24 cellular contexts compared by ENCODE assay signal in the genomic region with DNA sequence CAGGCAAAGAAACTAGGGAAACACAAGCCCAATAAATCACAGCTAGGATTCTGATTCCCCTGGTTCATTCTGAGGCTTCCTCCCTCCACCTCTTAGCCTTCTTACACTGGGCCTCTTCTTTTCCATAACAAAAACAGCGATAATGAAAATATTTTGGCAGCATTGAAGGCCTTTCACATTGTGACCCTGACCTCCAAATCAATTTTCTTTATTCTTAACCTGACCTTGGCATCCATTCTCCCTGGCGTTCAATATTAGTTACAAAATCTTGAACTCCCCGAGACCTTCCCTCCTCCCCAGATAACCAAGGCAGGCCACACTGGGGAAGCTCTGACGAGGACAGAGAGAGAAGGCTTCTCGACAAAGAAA.
DNase-seq lines count a peak whose midpoint lies in the region; ATAC-seq and TF ChIP-seq lines count a peak whose summit lies in the region.
"Had no signal": no experiment of that assay in that cellular context is flagged by ENCODE, and none has a peak within 500 bp of the region (broad histone marks: within the 10 kb centered on the region; RNA-seq: fewer than 3 reads in every experiment).

No MANE protein-coding gene starts in this region.

- H3K4me3 ChIP-seq in HUES6 (ENCODE audit: low read depth, low read length) (peak overlapping the region; percentile 33), dorsolateral prefrontal cortex (peak overlapping the region; percentile 13 to 70 (median 52)), stomach (peak overlapping the region in 3 of 4 donors; percentile 22 to 23 (median 22)), tibial nerve (peak overlapping the region in 2 of 4 donors; percentile 13 to 28), BE2C (ENCODE audit: low read depth, low read length) (no peak overlapping the region)
- H3K4me3 ChIP-seq: breast epithelium, K562, lower lobe of right lung had no signal

- WGBS in stomach, 5 donors, result 29 to 42% (median 33%) methylated on average over 5 of the region's 5 CpGs
- WGBS in tibial nerve, 2 donors, result 12 to 14% methylated on average over 5 of the region's 5 CpGs

- no peak overlapping the region for H3K4me3 Mint-ChIP-seq in mesothelial cell of epicardium
- H3K4me3 Mint-ChIP-seq: activated naive CD8-positive, alpha-beta T cell; CD8-positive, alpha-beta memory T cell had no signal

- H3K9me3 ChIP-seq in HUES6 (ENCODE audit: control insufficient read depth, insufficient read depth, low read depth, low read length) (no peaks in the 10 kb centered on the region), stomach (no peaks in the 10 kb centered on the region), tibial nerve (no peaks in the 10 kb centered on the region), BE2C (no peaks in the 10 kb centered on the region)
- H3K9me3 ChIP-seq: breast epithelium, lower lobe of right lung, psoas muscle, testis had no signal

- TF ChIP-seq CTCF in dorsolateral prefrontal cortex (IDR thresholded peaks at IDR 0.05 in 54 of 56, conservative IDR thresholded peaks at IDR 0.05 in 2 of 56; ENCODE audit: low read depth in 1 of 56, partially characterized antibody in 56 of 56) (no peak), mesothelial cell of epicardium (IDR thresholded peaks at IDR 0.05; ENCODE audit: unreplicated experiment) (no peak), stomach (IDR thresholded peaks at IDR 0.05) (no peak), tibial nerve (IDR thresholded peaks at IDR 0.05) (no peak), BE2C (IDR thresholded peaks at IDR 0.05; ENCODE audit: low read depth, low read length) (no peak)

- peaks cover 29% of the 10 kb centered on the region for H3K4me1 ChIP-seq in HUES6 (ENCODE audit: control insufficient read depth, insufficient read depth, low read length)
- peaks cover 0 to 10% (median 4%) of the 10 kb centered on the region in 4 donors for H3K4me1 ChIP-seq in stomach
- peaks cover 0 to 28% (median 2%) of the 10 kb centered on the region in 4 donors for H3K4me1 ChIP-seq in tibial nerve
- no peaks in the 10 kb centered on the region for H3K4me1 ChIP-seq in BE2C
- H3K4me1 ChIP-seq: breast epithelium, lower lobe of right lung, psoas muscle had no signal

- H3K27ac ChIP-seq in HUES6 (ENCODE audit: low read depth, low read length) (no peak overlapping the region), dorsolateral prefrontal cortex (peak overlapping the region in 58 of 59 donors; percentile 51 to 92 (median 81)), stomach (peak overlapping the region in 1 of 5 donors; percentile 24), tibial nerve (no peak overlapping the region)
- H3K27ac ChIP-seq: breast epithelium, HL-60, lower lobe of right lung, psoas muscle had no signal

- H3K36me3 ChIP-seq in HUES6 (ENCODE audit: control insufficient read depth, insufficient read depth, low read length) (no peaks in the 10 kb centered on the region), stomach (no peaks in the 10 kb centered on the region), tibial nerve (no peaks in the 10 kb centered on the region), BE2C (no peaks in the 10 kb centered on the region)
- H3K36me3 ChIP-seq: breast epithelium, lower lobe of right lung had no signal

- peaks cover 14% of the 10 kb centered on the region for H3K27me3 Mint-ChIP-seq in mesothelial cell of epicardium (ENCODE audit: low read depth)

- peaks cover 23% of the 10 kb centered on the region for H3K27me3 ChIP-seq in HUES6 (ENCODE audit: control insufficient read depth, insufficient read depth, low read length)
- no peaks in the 10 kb centered on the region for H3K27me3 ChIP-seq in dorsolateral prefrontal cortex
- peaks cover 0 to 17% (median 0%) of the 10 kb centered on the region in 3 donors for H3K27me3 ChIP-seq in stomach
- H3K27me3 ChIP-seq in tibial nerve, result no peaks in the 10 kb centered on the region
- H3K27me3 ChIP-seq in BE2C, result no peaks in the 10 kb centered on the region; the same call in 1 of the 2 replicates
- H3K27me3 ChIP-seq: breast epithelium, testis had no signal

- no peak for ATAC-seq in HG03095 (IDR thresholded peaks at IDR 0.05; ENCODE audit: unreplicated experiment)
- ATAC-seq: activated CD4-positive, CD25-positive, alpha-beta regulatory T cell treated with anti-CD3 and anti-CD28 coated beads, Interleukin-2, amount 50 U/mL, for 24 hours; K562; lower lobe of right lung; psoas muscle had no signal

- H3K4me1 Mint-ChIP-seq in mesothelial cell of epicardium, result peaks cover 45% of the 10 kb centered on the region
- H3K4me1 Mint-ChIP-seq: CD8-positive, alpha-beta memory T cell had no signal

- H3K27ac Mint-ChIP-seq in mesothelial cell of epicardium, result peak overlapping the region; percentile 64
- H3K27ac Mint-ChIP-seq: activated naive CD8-positive, alpha-beta T cell had no signal

- DNase-seq in dorsolateral prefrontal cortex, result no peak
- no peak for DNase-seq in mesothelial cell of epicardium (ENCODE audit: low spot score in 2 of 2, unreplicated experiment in 2 of 2)
- DNase-seq in stomach, result no peak
- no peak for DNase-seq in tibial nerve (ENCODE audit: low spot score in 2 of 2)
- DNase-seq in BE2C, result no peak
- no peak for DNase-seq in NCI-H2029 (lab: John Stamatoyannopoulos, UW)
- DNase-seq: CD8-positive, alpha-beta memory T cell; DMS79 treated with DMSO at 0.1 percent for 48 hours; erythroblast; lower lobe of right lung; NCI-H187; NCI-H226; NK-92 treated with Interleukin-12 subunit alpha and Interleukin-12 subunit beta, amount 100 ng/mL, for 24 hours; psoas muscle; stimulated activated CD8-positive, alpha-beta memory T cell treated with anti-CD3 and anti-CD28 coated beads, Interleukin-4, amount 100 ng/mL, for 48 hours; T1000 had no signal

- intact Hi-C loops in dorsolateral prefrontal cortex (cut with DNase I), result loop anchor here in 1 of 2 donors (5.0 kb wide), 3 partner anchors 55 to 85 kb away; no protein-coding TSS in a partner anchor
- intact Hi-C loops in stomach (cut with DNase I; ENCODE audit: low total_unique reads), result no loop called here

- H3K9ac ChIP-seq in HUES6 (ENCODE audit: low read length), result no peak overlapping the region

- no peaks in the 10 kb centered on the region for H3K36me3 Mint-ChIP-seq in mesothelial cell of epicardium
- H3K36me3 Mint-ChIP-seq: activated naive CD8-positive, alpha-beta T cell; CD8-positive, alpha-beta memory T cell had no signal

- no peaks in the 10 kb centered on the region for H3K9me3 Mint-ChIP-seq in mesothelial cell of epicardium

- TF ChIP-seq POLR2A in stomach (IDR thresholded peaks at IDR 0.05) (no peak), tibial nerve (IDR thresholded peaks at IDR 0.05) (no peak)

- TF ChIP-seq EP300 in stomach (IDR thresholded peaks at IDR 0.05) (no peak), tibial nerve (IDR thresholded peaks at IDR 0.05) (no peak)

Comparison
In these comparisons a context has a peak if more than half of its experiments do, and no peak if none do; other contexts are left out.
1. H3K27ac ChIP-seq: peak in dorsolateral prefrontal cortex (58 of 59); none in HUES6 (single experiment) and tibial nerve (0 of 4).